In genomic region chr2:127388423-127389164, GRCh38 we compare ENCODE assay signal across 3 cellular contexts.
TF ChIP-seq lines count a peak whose summit lies in the region.

No MANE protein-coding gene starts in this region.

TF ChIP-seq in GM12891, 5 proteins besides CTCF, POLR2A, EP300 and RAD21:
- TF ChIP-seq SPI1 (IDR thresholded peaks at IDR 0.05; ENCODE audit: low read depth, low read length) (no peak), POLR2AphosphoS5 (IDR thresholded peaks at IDR 0.05; ENCODE audit: low read depth, low read length) (peak; percentile 36; the same call in 1 of the 2 replicates), POU2F2 (IDR thresholded peaks at IDR 0.05; ENCODE audit: low read depth, low read length) (no peak; the same call in 1 of the 2 replicates)
TF ChIP-seq in GM12891: peak in this region for 1.

TF ChIP-seq in HEK293, 187 proteins besides CTCF, POLR2A, EP300 and RAD21:
- no peak for TF ChIP-seq ZBTB1 (tag by site-specific recombination; IDR thresholded peaks at IDR 0.05)
- TF ChIP-seq ZNF202 (tag by site-specific recombination; IDR thresholded peaks at IDR 0.05; ENCODE audit: borderline replicate concordance), result no peak
- TF ChIP-seq PRDM10 (tag by site-specific recombination; IDR thresholded peaks at IDR 0.05), result peak; percentile 85
- 0 out of 2 replicates have a peak, but pooled peaks have one; percentile 4 for TF ChIP-seq ZNF501 (tag by site-specific recombination; IDR thresholded peaks at IDR 0.05)
- peak; percentile 77 for TF ChIP-seq ZNF600 (tag by site-specific recombination; IDR thresholded peaks at IDR 0.05)
- TF ChIP-seq ZNF2 (tag by site-specific recombination; IDR thresholded peaks at IDR 0.05), result no peak
- no peak for TF ChIP-seq ZBTB8A (tag by site-specific recombination; IDR thresholded peaks at IDR 0.05)

TF ChIP-seq in H1, 55 proteins besides CTCF, POLR2A, EP300 and RAD21:
- no peak for TF ChIP-seq NANOG (IDR thresholded peaks at IDR 0.05; ENCODE audit: insufficient read depth, low read depth, low read length, poor library complexity, severe bottlenecking)
- no peak for TF ChIP-seq JUND (IDR thresholded peaks at IDR 0.05; ENCODE audit: low read length)
- no peak for TF ChIP-seq TAF1 (IDR thresholded peaks at IDR 0.05; ENCODE audit: low read depth, low read length)
- TF ChIP-seq CBX8 (IDR thresholded peaks at IDR 0.05; ENCODE audit: borderline replicate concordance, low read depth, low read length), result no peak
- no peak for TF ChIP-seq RBBP5 (IDR thresholded peaks at IDR 0.05; ENCODE audit: borderline replicate concordance, low read depth, low read length)
- no peak for TF ChIP-seq SRF (IDR thresholded peaks at IDR 0.05; ENCODE audit: low read depth, low read length)
- TF ChIP-seq EGR1 (IDR thresholded peaks at IDR 0.05; ENCODE audit: borderline replicate concordance, low read depth, low read length), result no peak
- TF ChIP-seq HDAC6 (IDR thresholded peaks at IDR 0.05; ENCODE audit: low read depth, low read length), result no peak
- TF ChIP-seq CHD7 (IDR thresholded peaks at IDR 0.05; ENCODE audit: insufficient replicate concordance, low read length), result no peak
